ENCODE assay signal across 27 cellular contexts in the genomic region with DNA sequence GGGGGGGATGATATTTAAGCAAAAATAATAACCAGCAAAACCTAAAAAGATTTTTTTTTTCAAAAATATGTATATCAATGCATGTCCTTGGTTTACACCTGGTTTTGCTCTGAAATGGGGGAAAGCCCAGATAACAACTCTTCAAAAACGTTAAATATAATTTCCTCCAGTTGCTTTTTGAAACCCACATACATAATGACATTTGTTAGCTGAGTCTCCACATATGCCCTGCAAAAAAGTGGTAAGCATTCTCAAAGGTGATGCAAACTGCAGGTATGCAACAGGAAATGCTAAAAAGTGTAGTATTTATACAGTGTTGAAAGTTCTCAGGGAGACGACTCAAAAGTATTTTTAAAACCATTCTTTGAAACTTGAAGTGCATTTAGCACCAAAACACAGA.
DNase-seq lines count a peak whose midpoint lies in the region; ATAC-seq and TF ChIP-seq lines count a peak whose summit lies in the region.
"Had no signal": no experiment of that assay in that cellular context is flagged by ENCODE, and none has a peak within 500 bp of the region (broad histone marks: within the 10 kb centered on the region; RNA-seq: fewer than 3 reads in every experiment).

No MANE protein-coding gene starts in this region.

- H3K4me3 ChIP-seq in epithelial cell of esophagus (ENCODE audit: low read length), result no peak overlapping the region
- H3K4me3 ChIP-seq: gastrocnemius medialis, PC-9, prostate gland, right lobe of liver had no signal

- DNase-seq in stimulated activated naive CD8-positive, alpha-beta T cell treated with anti-CD3 and anti-CD28 coated beads, Interleukin-15, Interleukin-2, amounts not matched to agents 100 U/mL and 50 U/mL, for 24 hours, result no peak
- no peak for DNase-seq in activated T-helper 1 cell treated with anti-CD3 and anti-CD28 coated beads, Interleukin-12 subunit alpha, Interleukin-12 subunit beta, Interleukin-2, Interleukin-4 antibody, amounts not matched to agents 30 ng/mL and 10 ng/mL and 1 ng/mL, durations not matched to agents 14 hours and 24 hours and 36 hours (ENCODE audit: low spot score)
- DNase-seq in epithelial cell of esophagus (ENCODE audit: low read depth) (peak; percentile 48), cortex of kidney (lab: John Stamatoyannopoulos, UW) (no peak), NOMO-1 (lab: John Stamatoyannopoulos, UW; ENCODE audit: unreplicated experiment in 2 of 2) (no peak)
- DNase-seq: activated CD8-positive, alpha-beta memory T cell treated with anti-CD3 and anti-CD28 coated beads, Interleukin-2, amount 50 U/mL, for 4 hours; activated gamma-delta T cell treated with Interleukin-2 at 50 U/mL for 16 hours; cerebellar nuclear complex; EL; gastrocnemius medialis; H9; Kasumi-1; kidney; naive thymus-derived CD4-positive, alpha-beta T cell; NCI-H1417 treated with DMSO at 0.1 percent for 48 hours; NCI-H2081; NCI-H226; NCI-H526 treated with DMSO at 0.1 percent for 48 hours; NK-92 treated with Interleukin-12 subunit alpha and Interleukin-12 subunit beta, amount 100 ng/mL, for 24 hours; nucleus accumbens; PC-9; right lobe of liver; Right ventricle myocardium superior had no signal

- peaks cover 75% of the 10 kb centered on the region for H3K4me1 Mint-ChIP-seq in stimulated activated naive CD8-positive, alpha-beta T cell treated with anti-CD3 and anti-CD28 coated beads, Interleukin-15, Interleukin-2, amounts not matched to agents 100 ng/mL and 50 ng/mL, for 24 hours (ENCODE audit: low read depth)
- peaks cover 47% of the 10 kb centered on the region for H3K4me1 Mint-ChIP-seq in activated T-helper 1 cell treated with anti-CD3 and anti-CD28 coated beads, Interleukin-12 subunit alpha, Interleukin-12 subunit beta, Interleukin-2, Interleukin-4 antibody, amounts not matched to agents 30 ng/mL and 10 ng/mL and 1 ng/mL, durations not matched to agents 14 hours and 24 hours and 36 hours (ENCODE audit: low read depth)

- H3K27me3 Mint-ChIP-seq in stimulated activated naive CD8-positive, alpha-beta T cell treated with anti-CD3 and anti-CD28 coated beads, Interleukin-15, Interleukin-2, amounts not matched to agents 100 ng/mL and 50 ng/mL, for 24 hours, result no peaks in the 10 kb centered on the region
- H3K27me3 Mint-ChIP-seq in activated T-helper 1 cell treated with anti-CD3 and anti-CD28 coated beads, Interleukin-12 subunit alpha, Interleukin-12 subunit beta, Interleukin-2, Interleukin-4 antibody, amounts not matched to agents 30 ng/mL and 10 ng/mL and 1 ng/mL, durations not matched to agents 14 hours and 24 hours and 36 hours (ENCODE audit: insufficient read depth), result no peaks in the 10 kb centered on the region
- H3K27me3 Mint-ChIP-seq: naive thymus-derived CD4-positive, alpha-beta T cell had no signal

- intact Hi-C loops in activated T-helper 1 cell treated with anti-CD3 and anti-CD28 coated beads, Interleukin-12 subunit alpha, Interleukin-12 subunit beta, Interleukin-2, Interleukin-4 antibody, amounts not matched to agents 30 ng/mL and 10 ng/mL and 1 ng/mL, durations not matched to agents 14 hours and 24 hours and 36 hours (cut with micrococcal nuclease), result loop anchor here (2.0 to 5.0 kb wide), 2 partner anchors 63 to 121 kb away; no protein-coding TSS in a partner anchor

- H3K4me3 Mint-ChIP-seq in stimulated activated naive CD8-positive, alpha-beta T cell treated with anti-CD3 and anti-CD28 coated beads, Interleukin-15, Interleukin-2, amounts not matched to agents 100 ng/mL and 50 ng/mL, for 24 hours, result peak overlapping the region; percentile 58
- H3K4me3 Mint-ChIP-seq in activated T-helper 1 cell treated with anti-CD3 and anti-CD28 coated beads, Interleukin-12 subunit alpha, Interleukin-12 subunit beta, Interleukin-2, Interleukin-4 antibody, amounts not matched to agents 30 ng/mL and 10 ng/mL and 1 ng/mL, durations not matched to agents 14 hours and 24 hours and 36 hours, result peak overlapping the region; percentile 21
- H3K4me3 Mint-ChIP-seq: H9; naive thymus-derived CD4-positive, alpha-beta T cell had no signal

- no peak for TF ChIP-seq CTCF in epithelial cell of esophagus (IDR thresholded peaks at IDR 0.05; ENCODE audit: insufficient read depth, low read depth, low read length, missing control alignments)

- H3K27ac Mint-ChIP-seq in stimulated activated naive CD8-positive, alpha-beta T cell treated with anti-CD3 and anti-CD28 coated beads, Interleukin-15, Interleukin-2, amounts not matched to agents 100 ng/mL and 50 ng/mL, for 24 hours, result peak overlapping the region; percentile 84
- peak overlapping the region; percentile 49 for H3K27ac Mint-ChIP-seq in activated T-helper 1 cell treated with anti-CD3 and anti-CD28 coated beads, Interleukin-12 subunit alpha, Interleukin-12 subunit beta, Interleukin-2, Interleukin-4 antibody, amounts not matched to agents 30 ng/mL and 10 ng/mL and 1 ng/mL, durations not matched to agents 14 hours and 24 hours and 36 hours
- H3K27ac Mint-ChIP-seq: naive thymus-derived CD4-positive, alpha-beta T cell had no signal

- H3K9me3 Mint-ChIP-seq in stimulated activated naive CD8-positive, alpha-beta T cell treated with anti-CD3 and anti-CD28 coated beads, Interleukin-15, Interleukin-2, amounts not matched to agents 100 ng/mL and 50 ng/mL, for 24 hours, result peaks cover 15% of the 10 kb centered on the region
- H3K9me3 Mint-ChIP-seq in activated T-helper 1 cell treated with anti-CD3 and anti-CD28 coated beads, Interleukin-12 subunit alpha, Interleukin-12 subunit beta, Interleukin-2, Interleukin-4 antibody, amounts not matched to agents 30 ng/mL and 10 ng/mL and 1 ng/mL, durations not matched to agents 14 hours and 24 hours and 36 hours, result peaks cover 25% of the 10 kb centered on the region

- ATAC-seq in stimulated activated naive CD8-positive, alpha-beta T cell treated with anti-CD3 and anti-CD28 coated beads, Interleukin-15, Interleukin-2, amounts not matched to agents 100 U/mL and 50 U/mL, for 24 hours, result no peak
- no peak for ATAC-seq in GM21528 (IDR thresholded peaks at IDR 0.05; ENCODE audit: low FRiP score, unreplicated experiment)
- ATAC-seq: gastrocnemius medialis; naive thymus-derived CD4-positive, alpha-beta T cell; right lobe of liver; SK-N-SH treated with all-trans-retinoic acid at 6 μM for 48 hours had no signal

- H3K36me3 Mint-ChIP-seq in stimulated activated naive CD8-positive, alpha-beta T cell treated with anti-CD3 and anti-CD28 coated beads, Interleukin-15, Interleukin-2, amounts not matched to agents 100 ng/mL and 50 ng/mL, for 24 hours (ENCODE audit: low read depth), result peaks cover 35% of the 10 kb centered on the region
- H3K36me3 Mint-ChIP-seq in activated T-helper 1 cell treated with anti-CD3 and anti-CD28 coated beads, Interleukin-12 subunit alpha, Interleukin-12 subunit beta, Interleukin-2, Interleukin-4 antibody, amounts not matched to agents 30 ng/mL and 10 ng/mL and 1 ng/mL, durations not matched to agents 14 hours and 24 hours and 36 hours (ENCODE audit: low read depth), result peaks cover 17% of the 10 kb centered on the region
